14 cellular contexts compared by ENCODE assay signal in genomic region chr11:22930816-22931594, GRCh38.
A peak's percentile ranks its signal among the peaks of the same experiment; 100 is the strongest.
DNase-seq lines count a peak whose midpoint lies in the region; ATAC-seq and TF ChIP-seq lines count a peak whose summit lies in the region.
"Had no signal": no experiment of that assay in that cellular context is flagged by ENCODE, and none has a peak within 500 bp of the region (broad histone marks: within the 10 kb centered on the region; RNA-seq: fewer than 3 reads in every experiment).

No MANE protein-coding gene starts in this region.

- no peak overlapping the region for H3K9ac ChIP-seq in MM.1S (ENCODE audit: low read length)

- ATAC-seq in GM18858 (IDR thresholded peaks at IDR 0.05; ENCODE audit: unreplicated experiment) (peak; percentile 94), GM21367 (IDR thresholded peaks at IDR 0.05; ENCODE audit: unreplicated experiment) (peak; percentile 97), HG02973 (IDR thresholded peaks at IDR 0.05; ENCODE audit: unreplicated experiment) (peak; percentile 96), gastroesophageal sphincter (no peak)

- TF ChIP-seq EP300 in gastroesophageal sphincter (IDR thresholded peaks at IDR 0.05) = no peak

- no peak for TF ChIP-seq POLR2A in gastroesophageal sphincter (IDR thresholded peaks at IDR 0.05)

- H3F3A ChIP-seq in MM.1S (ENCODE audit: insufficient read depth, low read length) = no peaks in the 10 kb centered on the region

- no peak overlapping the region for H3K4me2 ChIP-seq in MM.1S (ENCODE audit: low read depth, low read length)

- DNase-seq in MM.1S = peak; percentile 10
- no peak for DNase-seq in amygdala (lab: John Stamatoyannopoulos, UW)
- DNase-seq in activated naive CD4-positive, alpha-beta T cell (lab: John Stamatoyannopoulos, UW) = no peak
- DNase-seq in AG08396 (ENCODE audit: low spot score) = no peak
- DNase-seq: activated CD4-positive, alpha-beta T cell treated with anti-CD3 and anti-CD28 coated beads, Interleukin-2, amount 50 U/mL, for 4 hours; dermis blood vessel endothelial cell; NCI-H524; ovary; stimulated activated CD4-positive, alpha-beta T cell treated with anti-CD3 and anti-CD28 coated beads, Interleukin-2, amount 100 ng/mL, for 24 hours had no signal

- no peaks in the 10 kb centered on the region for H3K9me3 ChIP-seq in MM.1S (replicated peaks; ENCODE audit: insufficient read depth, low read length)
- H3K9me3 ChIP-seq in gastroesophageal sphincter = no peaks in the 10 kb centered on the region
- H3K9me3 ChIP-seq: ovary, SJSA1 had no signal

- no peaks in the 10 kb centered on the region for H4K20me1 ChIP-seq in MM.1S (ENCODE audit: insufficient read depth, low read length)

- H3K27me3 ChIP-seq in MM.1S (replicated peaks; ENCODE audit: insufficient read depth, low read length) (no peaks in the 10 kb centered on the region), gastroesophageal sphincter (no peaks in the 10 kb centered on the region)
- H3K27me3 ChIP-seq: ovary, SJSA1 had no signal

- H3K4me1 ChIP-seq in MM.1S (ENCODE audit: low read length) (0 out of 2 replicates have a peak, but pooled peaks cover 8% of the 10 kb centered on the region), gastroesophageal sphincter (no peaks in the 10 kb centered on the region)
- H3K4me1 ChIP-seq: SJSA1 had no signal

- no peaks in the 10 kb centered on the region for H3K79me2 ChIP-seq in MM.1S (ENCODE audit: low read length)

- H2AFZ ChIP-seq in MM.1S (ENCODE audit: low read length) = no peak overlapping the region

- no peaks in the 10 kb centered on the region for H3K9me2 ChIP-seq in MM.1S (replicated peaks; ENCODE audit: insufficient read depth, low read length)

- H3K27ac ChIP-seq in MM.1S (ENCODE audit: low read length) = no peak overlapping the region
- no peak overlapping the region for H3K27ac ChIP-seq in gastroesophageal sphincter
- H3K27ac ChIP-seq: ovary, SJSA1 had no signal

- H3K4me3 ChIP-seq in MM.1S (ENCODE audit: low read length) (no peak overlapping the region), gastroesophageal sphincter (no peak overlapping the region)
- H3K4me3 ChIP-seq: ovary, SJSA1 had no signal

- 88 to 100% methylated on average over 1 to 5 of the region's 5 CpGs for WGBS in gastroesophageal sphincter (ENCODE audit: low coverage in 1 of 2), 2 donors

- no peak for TF ChIP-seq CTCF in MM.1S (IDR thresholded peaks at IDR 0.05; ENCODE audit: low read length)
- TF ChIP-seq CTCF in gastroesophageal sphincter (IDR thresholded peaks at IDR 0.05) = no peak

- no peaks in the 10 kb centered on the region for H3K36me3 ChIP-seq in MM.1S (replicated peaks; ENCODE audit: insufficient read depth, low read length)
- no peaks in the 10 kb centered on the region for H3K36me3 ChIP-seq in gastroesophageal sphincter
- H3K36me3 ChIP-seq: ovary, SJSA1 had no signal
